ENCODE assay signal across 22 cellular contexts in the genomic region with DNA sequence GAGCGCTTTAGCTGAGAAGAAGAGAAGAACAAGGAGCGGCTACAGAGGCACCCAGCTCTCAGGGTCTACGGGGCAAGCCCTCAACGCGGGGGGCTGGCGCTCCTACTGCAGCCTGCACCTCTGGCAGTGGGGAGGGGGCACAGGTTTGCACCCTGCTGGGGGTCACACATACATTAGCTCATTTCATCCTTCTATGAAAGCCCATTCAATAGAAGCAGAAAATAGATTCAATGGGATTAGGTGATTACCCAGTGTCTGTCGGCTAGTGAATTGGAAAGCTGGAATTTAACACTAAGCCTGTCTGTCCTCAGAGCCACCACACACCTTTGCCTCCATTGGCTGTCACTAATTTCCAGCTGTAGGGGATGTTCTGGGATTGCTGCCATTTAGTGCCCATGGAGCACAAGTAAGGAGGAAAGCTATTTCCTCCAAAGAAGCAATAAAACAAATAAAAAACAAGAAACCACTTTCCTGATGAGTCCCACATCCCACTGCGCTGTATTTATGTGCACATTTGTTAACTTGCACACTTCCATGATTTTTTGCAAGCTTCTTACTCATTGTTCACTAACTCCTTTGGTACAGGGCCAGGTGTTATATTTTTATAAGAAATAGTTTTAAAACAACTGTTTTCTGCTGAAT.
"Had no signal": no experiment of that assay in that cellular context is flagged by ENCODE, and none has a peak within 500 bp of the region (broad histone marks: within the 10 kb centered on the region; RNA-seq: fewer than 3 reads in every experiment).

No MANE protein-coding gene starts in this region.

- H3K4me1 Mint-ChIP-seq: activated T-helper 17 cell treated with anti-CD3 and anti-CD28 coated beads, Interleukin-2, amount 50 U/mL, for 72 hours; central memory CD8-positive, alpha-beta T cell; endodermal cell; natural killer cell had no signal

- H3K27ac ChIP-seq: adrenal gland, breast epithelium, colonic mucosa, heart right ventricle, lower lobe of right lung, right lobe of liver, transverse colon had no signal

- ATAC-seq: activated CD8-positive, alpha-beta T cell treated with anti-CD3 and anti-CD28 coated beads, Interleukin-2, amount 10 ng/mL, durations not matched to agents 7 days and 5 days; activated T-helper 17 cell treated with anti-CD3 and anti-CD28 coated beads, Interleukin-2, amount 50 U/mL, for 72 hours; heart right ventricle; left lobe of liver; lower lobe of right lung; natural killer cell; right lobe of liver; stimulated activated naive B cell treated with anti-CD40 and anti-IgM and Interleukin-4, amounts not matched to agents 10 μg/mL and 1 μg/mL and 100 μg/mL, for 72 hours had no signal

- H3K27ac Mint-ChIP-seq: activated CD8-positive, alpha-beta T cell treated with anti-CD3 and anti-CD28 coated beads, Interleukin-2, amount 10 ng/mL, durations not matched to agents 7 days and 5 days; activated naive CD8-positive, alpha-beta T cell; activated T-helper 17 cell treated with anti-CD3 and anti-CD28 coated beads, Interleukin-2, amount 50 U/mL, for 72 hours; endodermal cell; natural killer cell; T-helper 2 cell treated with Interferon-gamma antibody and Interleukin-4, amounts not matched to agents 5 μg/mL and 100 μg/mL, for 36 hours had no signal

- H3K36me3 Mint-ChIP-seq: natural killer cell had no signal

- DNase-seq: activated CD4-positive, alpha-beta T cell treated with anti-CD3 and anti-CD28 coated beads for 1 hour; activated CD4-positive, alpha-beta T cell treated with anti-CD3 and anti-CD28 coated beads, Interleukin-2, amount 50 U/mL, for 1 hour; activated CD8-positive, alpha-beta T cell treated with anti-CD3 and anti-CD28 coated beads, Interleukin-2, amount 10 ng/mL, durations not matched to agents 7 days and 5 days; activated T-cell treated with anti-CD3 and anti-CD28 coated beads, Interleukin-2, amount 50 U/mL, for 1 hour; adrenal gland; colonic mucosa; endodermal cell; heart right ventricle; lower lobe of right lung; natural killer cell; nucleus accumbens; right lobe of liver; small intestine; stimulated activated CD4-positive, alpha-beta T cell treated with anti-CD3 and anti-CD28 coated beads, Interleukin-2, amount 100 ng/mL, for 24 hours; stimulated activated naive B cell treated with anti-CD40 and anti-IgM and Interleukin-4, amounts not matched to agents 10 μg/mL and 1 μg/mL and 100 μg/mL, for 72 hours; transverse colon had no signal

- H3K4me3 Mint-ChIP-seq: activated CD8-positive, alpha-beta T cell treated with anti-CD3 and anti-CD28 coated beads, Interleukin-2, amount 10 ng/mL, durations not matched to agents 7 days and 5 days; activated naive CD8-positive, alpha-beta T cell; activated T-helper 17 cell treated with anti-CD3 and anti-CD28 coated beads, Interleukin-2, amount 50 U/mL, for 72 hours; central memory CD8-positive, alpha-beta T cell; endodermal cell; natural killer cell; stimulated activated naive B cell treated with anti-CD40 and anti-IgM and Interleukin-4, amounts not matched to agents 10 μg/mL and 1 μg/mL and 100 μg/mL, for 72 hours; T-helper 2 cell treated with Interferon-gamma antibody and Interleukin-4, amounts not matched to agents 5 μg/mL and 100 μg/mL, for 36 hours had no signal

- H3K27me3 Mint-ChIP-seq: activated naive CD8-positive, alpha-beta T cell; activated T-helper 17 cell treated with anti-CD3 and anti-CD28 coated beads, Interleukin-2, amount 50 U/mL, for 72 hours; central memory CD8-positive, alpha-beta T cell; stimulated activated naive B cell treated with anti-CD40 and anti-IgM and Interleukin-4, amounts not matched to agents 10 μg/mL and 1 μg/mL and 100 μg/mL, for 72 hours had no signal

- H3K9me3 Mint-ChIP-seq: activated T-helper 17 cell treated with anti-CD3 and anti-CD28 coated beads, Interleukin-2, amount 50 U/mL, for 72 hours; central memory CD8-positive, alpha-beta T cell; endodermal cell; natural killer cell; T-helper 2 cell treated with Interferon-gamma antibody and Interleukin-4, amounts not matched to agents 5 μg/mL and 100 μg/mL, for 36 hours had no signal

- H3K4me3 ChIP-seq: adrenal gland, breast epithelium, colonic mucosa, heart right ventricle, lower lobe of right lung, right lobe of liver, transverse colon had no signal
